In genomic region chr1:207654320-207654719, GRCh38 we compare ENCODE assay signal across 1 cellular context.
TF ChIP-seq lines count a peak whose summit lies in the region.

No MANE protein-coding gene starts in this region.

TF ChIP-seq in H1, 55 proteins besides CTCF, POLR2A, EP300 and RAD21:
- no peak for TF ChIP-seq POLR2AphosphoS5 (IDR thresholded peaks at IDR 0.05; ENCODE audit: low read depth, low read length)
- no peak for TF ChIP-seq PHF8 (conservative IDR thresholded peaks at IDR 0.05; ENCODE audit: low read depth, low read length)
- TF ChIP-seq TCF12 (IDR thresholded peaks at IDR 0.05; ENCODE audit: low read depth, low read length): no peak
- TF ChIP-seq NRF1 (IDR thresholded peaks at IDR 0.05; ENCODE audit: low read depth, low read length): no peak
- TF ChIP-seq FOSL1 (IDR thresholded peaks at IDR 0.05; ENCODE audit: insufficient read depth, low read depth, low read length): no peak
- TF ChIP-seq CHD1 (IDR thresholded peaks at IDR 0.05; ENCODE audit: low read depth, low read length): no peak
- TF ChIP-seq CHD2 (IDR thresholded peaks at IDR 0.05; ENCODE audit: low read length): no peak
- TF ChIP-seq MAX (IDR thresholded peaks at IDR 0.05): no peak
- no peak for TF ChIP-seq CREB1 (IDR thresholded peaks at IDR 0.05)
- TF ChIP-seq ASH2L (IDR thresholded peaks at IDR 0.05; ENCODE audit: low read length): no peak
- TF ChIP-seq ATF3 (IDR thresholded peaks at IDR 0.05; ENCODE audit: insufficient read depth, low read depth, low read length): no peak
- no peak for TF ChIP-seq SIRT6 (IDR thresholded peaks at IDR 0.05; ENCODE audit: low read length)
- no peak for TF ChIP-seq SIX5 (IDR thresholded peaks at IDR 0.05; ENCODE audit: low read depth, low read length)
